ENCODE assay signal across 9 cellular contexts in genomic region chr4:76589402-76589801, GRCh38.
A peak's percentile ranks its signal among the peaks of the same experiment; 100 is the strongest.
DNase-seq lines count a peak whose midpoint lies in the region; ATAC-seq and TF ChIP-seq lines count a peak whose summit lies in the region.
"Had no signal": no experiment of that assay in that cellular context is flagged by ENCODE, and none has a peak within 500 bp of the region (broad histone marks: within the 10 kb centered on the region; RNA-seq: fewer than 3 reads in every experiment).

No MANE protein-coding gene starts in this region.

- no TSS peak for BruUV-seq in Panc1 (replicated peaks; lab: Mats Ljungman, UMichigan)

- H3K27ac Mint-ChIP-seq in neural crest cell (ENCODE audit: unreplicated experiment) = peak overlapping the region; percentile 59

- TF ChIP-seq CTCF in AG10803 (conservative IDR thresholded peaks at IDR 0.05; ENCODE audit: low read length) (no peak), Panc1 (IDR thresholded peaks at IDR 0.05) (no peak), fibroblast of pulmonary artery (IDR thresholded peaks at IDR 0.05; ENCODE audit: low read length, missing control alignments) (no peak), neural crest cell (conservative IDR thresholded peaks at IDR 0.05) (no peak)

- H3K4me1 Mint-ChIP-seq in neural crest cell = peaks cover 68% of the 10 kb centered on the region

- in situ Hi-C loops in Panc1 (cut with HindIII; ENCODE audit: low pct_unique_long_range_greater_than_20kb, low sequenced_read_pairs) = no loop called here

- no peak overlapping the region for H3K4me3 ChIP-seq in AG10803 (ENCODE audit: low read length)
- H3K4me3 ChIP-seq in Panc1 (ENCODE audit: low read depth in 2 of 2, low read length in 2 of 2) = no peak overlapping the region
- no peak overlapping the region for H3K4me3 ChIP-seq in fibroblast of pulmonary artery (replicated peaks; ENCODE audit: low read depth, low read length)

- no peaks in the 10 kb centered on the region for H3K27me3 ChIP-seq in Panc1 (ENCODE audit: control insufficient read depth, insufficient read depth, low read length)

- H3K36me3 ChIP-seq in Panc1 (ENCODE audit: control insufficient read depth, insufficient read depth, low read length) = no peaks in the 10 kb centered on the region; the same call in 1 of the 2 replicates

- no peaks in the 10 kb centered on the region for H3K36me3 Mint-ChIP-seq in neural crest cell (ENCODE audit: low read depth)

- H3K9me3 Mint-ChIP-seq in neural crest cell = no peaks in the 10 kb centered on the region

- POLR2A ChIA-PET in Panc1 (lab: Charles Lee) = no interaction called here

- no peak for ATAC-seq in Panc1
- no peak for ATAC-seq in HG03139 (IDR thresholded peaks at IDR 0.05; ENCODE audit: unreplicated experiment)
- ATAC-seq in GM21381 (IDR thresholded peaks at IDR 0.05; ENCODE audit: unreplicated experiment) = no peak

- CTCF ChIA-PET in Panc1 (lab: Charles Lee) = no interaction called here

- peak overlapping the region; percentile 3 for H3K4me3 Mint-ChIP-seq in neural crest cell

- peak overlapping the region; percentile 88 for H3K27ac ChIP-seq in Panc1 (ENCODE audit: low read length)

- intact Hi-C loops in Panc1 (cut with micrococcal nuclease; ENCODE audit: unreplicated experiment) = no loop called here

- H3K27me3 Mint-ChIP-seq in neural crest cell (ENCODE audit: low read depth) = no peaks in the 10 kb centered on the region

- peak; percentile 95 for DNase-seq in AG10803 (ENCODE audit: low read depth)
- DNase-seq in Panc1 (ENCODE audit: low read depth, low spot score) = no peak
- peak; percentile 51 for DNase-seq in fibroblast of pulmonary artery (ENCODE audit: low read depth)
- no peak for DNase-seq in neural crest cell (ENCODE audit: low read depth, low spot score)
- DNase-seq in putamen (ENCODE audit: low spot score) = no peak
- no peak for DNase-seq in NCI-H510A treated with DMSO at 0.1 percent for 48 hours (lab: John Stamatoyannopoulos, UW)
- DNase-seq: activated naive CD4-positive, alpha-beta T cell had no signal

- no peaks in the 10 kb centered on the region for H3K9me3 ChIP-seq in Panc1 (ENCODE audit: control insufficient read depth, insufficient read depth, low read depth, low read length)

- H3K4me1 ChIP-seq in Panc1 (ENCODE audit: control insufficient read depth, insufficient read depth, low read length) = peaks cover 13% of the 10 kb centered on the region

Comparison
In these comparisons a context has a peak if more than half of its experiments do, and no peak if none do; other contexts are left out.
1. DNase-seq: peak in AG10803 (single experiment) and fibroblast of pulmonary artery (single experiment); none in Panc1 (single experiment), neural crest cell (single experiment), putamen (single experiment) and NCI-H510A treated with DMSO at 0.1 percent for 48 hours (single experiment).